17 cellular contexts compared by ENCODE assay signal in genomic region chr3:146974001-146974400, GRCh38.
"Had no signal": no experiment of that assay in that cellular context is flagged by ENCODE, and none has a peak within 500 bp of the region (broad histone marks: within the 10 kb centered on the region; RNA-seq: fewer than 3 reads in every experiment).

No MANE protein-coding gene starts in this region.

- H3K27ac ChIP-seq: brain microvascular endothelial cell, epithelial cell of prostate, heart left ventricle, parathyroid adenoma had no signal

- H3K4me1 ChIP-seq: heart left ventricle, parathyroid adenoma had no signal

- H3K79me2 ChIP-seq: parathyroid adenoma had no signal

- DNase-seq: activated CD4-positive, alpha-beta T cell treated with anti-CD3 and anti-CD28 coated beads, Interleukin-2, amount 50 U/mL, for 1 hour; activated CD8-positive, alpha-beta memory T cell treated with anti-CD3 and anti-CD28 coated beads for 24 hours; activated naive CD8-positive, alpha-beta T cell treated with anti-CD3 and anti-CD28 coated beads for 36 hours; brain microvascular endothelial cell; dermis blood vessel endothelial cell; effector memory CD8-positive, alpha-beta T cell; foreskin melanocyte; heart left ventricle; left colon; naive B cell; retina; stimulated activated CD4-positive, alpha-beta T cell treated with anti-CD3 and anti-CD28 coated beads, Interleukin-2, amount 100 ng/mL, for 48 hours; stimulated activated naive CD4-positive, alpha-beta T cell; trophoblast cell had no signal

- H3K9me3 ChIP-seq: heart left ventricle had no signal

- ATAC-seq: effector memory CD8-positive, alpha-beta T cell; heart left ventricle; left colon had no signal

- H3K4me3 ChIP-seq: heart left ventricle, lung had no signal

- H3K27me3 ChIP-seq: brain microvascular endothelial cell, heart left ventricle had no signal

- H2AFZ ChIP-seq: parathyroid adenoma had no signal

- H3K36me3 ChIP-seq: brain microvascular endothelial cell, heart left ventricle had no signal

- H3K9ac ChIP-seq: parathyroid adenoma had no signal
